ENCODE assay signal across 1 cellular context in the genomic region with DNA sequence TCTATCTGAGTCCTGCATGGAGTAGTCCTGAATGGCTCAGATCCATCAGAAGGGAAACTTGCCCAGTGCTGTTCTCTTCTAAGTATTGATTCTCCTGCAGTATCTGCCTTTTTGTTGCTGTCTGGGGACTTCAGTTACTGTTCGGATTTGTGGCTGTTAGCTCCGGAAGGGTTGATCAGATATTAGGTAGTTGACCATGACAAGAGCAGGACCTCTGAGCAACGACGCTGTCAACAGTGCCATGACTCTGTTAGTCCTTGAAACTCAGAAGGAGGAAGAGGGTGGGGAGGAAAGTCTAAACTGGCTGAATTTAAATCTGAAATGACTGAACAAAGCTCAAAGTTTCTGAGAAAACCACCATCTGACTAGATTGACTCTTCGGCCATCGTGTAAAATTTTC.
TF ChIP-seq lines count a peak whose summit lies in the region.

No MANE protein-coding gene starts in this region.

TF ChIP-seq in GM23338, 12 proteins besides CTCF, POLR2A, EP300 and RAD21 (continued from another document):
- TF ChIP-seq, protein P1, sequence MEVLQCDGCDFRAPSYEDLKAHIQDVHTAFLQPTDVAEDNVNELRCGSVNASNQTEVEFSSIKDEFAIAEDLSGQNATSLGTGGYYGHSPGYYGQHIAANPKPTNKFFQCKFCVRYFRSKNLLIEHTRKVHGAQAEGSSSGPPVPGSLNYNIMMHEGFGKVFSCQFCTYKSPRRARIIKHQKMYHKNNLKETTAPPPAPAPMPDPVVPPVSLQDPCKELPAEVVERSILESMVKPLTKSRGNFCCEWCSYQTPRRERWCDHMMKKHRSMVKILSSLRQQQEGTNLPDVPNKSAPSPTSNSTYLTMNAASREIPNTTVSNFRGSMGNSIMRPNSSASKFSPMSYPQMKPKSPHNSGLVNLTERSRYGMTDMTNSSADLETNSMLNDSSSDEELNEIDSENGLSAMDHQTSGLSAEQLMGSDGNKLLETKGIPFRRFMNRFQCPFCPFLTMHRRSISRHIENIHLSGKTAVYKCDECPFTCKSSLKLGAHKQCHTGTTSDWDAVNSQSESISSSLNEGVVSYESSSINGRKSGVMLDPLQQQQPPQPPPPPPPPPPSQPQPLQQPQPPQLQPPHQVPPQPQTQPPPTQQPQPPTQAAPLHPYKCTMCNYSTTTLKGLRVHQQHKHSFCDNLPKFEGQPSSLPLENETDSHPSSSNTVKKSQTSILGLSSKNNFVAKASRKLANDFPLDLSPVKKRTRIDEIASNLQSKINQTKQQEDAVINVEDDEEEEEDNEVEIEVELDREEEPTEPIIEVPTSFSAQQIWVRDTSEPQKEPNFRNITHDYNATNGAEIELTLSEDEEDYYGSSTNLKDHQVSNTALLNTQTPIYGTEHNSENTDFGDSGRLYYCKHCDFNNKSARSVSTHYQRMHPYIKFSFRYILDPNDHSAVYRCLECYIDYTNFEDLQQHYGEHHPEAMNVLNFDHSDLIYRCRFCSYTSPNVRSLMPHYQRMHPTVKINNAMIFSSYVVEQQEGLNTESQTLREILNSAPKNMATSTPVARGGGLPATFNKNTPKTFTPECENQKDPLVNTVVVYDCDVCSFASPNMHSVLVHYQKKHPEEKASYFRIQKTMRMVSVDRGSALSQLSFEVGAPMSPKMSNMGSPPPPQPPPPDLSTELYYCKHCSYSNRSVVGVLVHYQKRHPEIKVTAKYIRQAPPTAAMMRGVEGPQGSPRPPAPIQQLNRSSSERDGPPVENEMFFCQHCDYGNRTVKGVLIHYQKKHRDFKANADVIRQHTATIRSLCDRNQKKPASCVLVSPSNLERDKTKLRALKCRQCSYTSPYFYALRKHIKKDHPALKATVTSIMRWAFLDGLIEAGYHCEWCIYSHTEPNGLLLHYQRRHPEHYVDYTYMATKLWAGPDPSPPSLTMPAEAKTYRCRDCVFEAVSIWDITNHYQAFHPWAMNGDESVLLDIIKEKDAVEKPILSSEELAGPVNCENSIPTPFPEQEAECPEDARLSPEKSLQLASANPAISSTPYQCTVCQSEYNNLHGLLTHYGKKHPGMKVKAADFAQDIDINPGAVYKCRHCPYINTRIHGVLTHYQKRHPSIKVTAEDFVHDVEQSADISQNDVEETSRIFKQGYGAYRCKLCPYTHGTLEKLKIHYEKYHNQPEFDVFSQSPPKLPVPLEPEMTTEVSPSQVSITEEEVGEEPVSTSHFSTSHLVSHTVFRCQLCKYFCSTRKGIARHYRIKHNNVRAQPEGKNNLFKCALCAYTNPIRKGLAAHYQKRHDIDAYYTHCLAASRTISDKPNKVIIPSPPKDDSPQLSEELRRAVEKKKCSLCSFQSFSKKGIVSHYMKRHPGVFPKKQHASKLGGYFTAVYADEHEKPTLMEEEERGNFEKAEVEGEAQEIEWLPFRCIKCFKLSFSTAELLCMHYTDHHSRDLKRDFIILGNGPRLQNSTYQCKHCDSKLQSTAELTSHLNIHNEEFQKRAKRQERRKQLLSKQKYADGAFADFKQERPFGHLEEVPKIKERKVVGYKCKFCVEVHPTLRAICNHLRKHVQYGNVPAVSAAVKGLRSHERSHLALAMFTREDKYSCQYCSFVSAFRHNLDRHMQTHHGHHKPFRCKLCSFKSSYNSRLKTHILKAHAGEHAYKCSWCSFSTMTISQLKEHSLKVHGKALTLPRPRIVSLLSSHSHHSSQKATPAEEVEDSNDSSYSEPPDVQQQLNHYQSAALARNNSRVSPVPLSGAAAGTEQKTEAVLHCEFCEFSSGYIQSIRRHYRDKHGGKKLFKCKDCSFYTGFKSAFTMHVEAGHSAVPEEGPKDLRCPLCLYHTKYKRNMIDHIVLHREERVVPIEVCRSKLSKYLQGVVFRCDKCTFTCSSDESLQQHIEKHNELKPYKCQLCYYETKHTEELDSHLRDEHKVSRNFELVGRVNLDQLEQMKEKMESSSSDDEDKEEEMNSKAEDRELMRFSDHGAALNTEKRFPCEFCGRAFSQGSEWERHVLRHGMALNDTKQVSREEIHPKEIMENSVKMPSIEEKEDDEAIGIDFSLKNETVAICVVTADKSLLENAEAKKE (CRISPR knock-in tag; IDR thresholded peaks at IDR 0.05), result no peak
- TF ChIP-seq EZH2phosphoT487 (IDR thresholded peaks at IDR 0.05; ENCODE audit: unreplicated experiment) (no peak), EZH2 (IDR thresholded peaks at IDR 0.05; ENCODE audit: low read depth, unreplicated experiment) (no peak), REST (IDR thresholded peaks at IDR 0.05; ENCODE audit: unreplicated experiment) (no peak), JUNB (IDR thresholded peaks at IDR 0.05; ENCODE audit: unreplicated experiment) (no peak), STAT1 (IDR thresholded peaks at IDR 0.05; ENCODE audit: unreplicated experiment) (no peak), ZNF331 (CRISPR knock-in tag; IDR thresholded peaks at IDR 0.05; ENCODE audit: low read depth) (no peak), POLR2AphosphoS5 (IDR thresholded peaks at IDR 0.05; ENCODE audit: low read depth) (no peak), CREB1 (CRISPR knock-in tag; IDR thresholded peaks at IDR 0.05; ENCODE audit: low read depth) (no peak)
TF ChIP-seq in GM23338: peak in this region for 0.
